Comparison of ENCODE assay signal across 8 cellular contexts in genomic region chr1:40691538-40692428, GRCh38. TPM values are rescaled to one million over a fixed set of nuclear protein-coding genes. Genes with fewer than 3 reads are reported as not detected.
DNase-seq lines count a peak whose midpoint lies in the region; ATAC-seq and TF ChIP-seq lines count a peak whose summit lies in the region.

Gene NFYC (plus strand): TSS chr1:40691704. CDS start chr1:40738844, 47,140 bp downstream.

- H3K36me3 ChIP-seq in kidney epithelial cell (ENCODE audit: control insufficient read depth, insufficient read depth, low read length), result no peaks in the 10 kb centered on the region

- H3K9me3 Mint-ChIP-seq in chondrocyte (ENCODE audit: low read depth), result no peaks in the 10 kb centered on the region

- H3K4me1 Mint-ChIP-seq in chondrocyte (ENCODE audit: low read depth), result peaks cover 39% of the 10 kb centered on the region

- peak; percentile 97 for DNase-seq in AG20443 (ENCODE audit: low spot score)
- DNase-seq in NCI-H510A treated with DMSO at 0.1 percent for 48 hours (lab: John Stamatoyannopoulos, UW), result peak; percentile 99
- peak; percentile 92 for DNase-seq in activated CD4-positive, alpha-beta T cell treated with anti-CD3 and anti-CD28 coated beads for 24 hours (ENCODE audit: low read depth in 2 of 2)
- peak; percentile 98 for DNase-seq in chondrocyte (ENCODE audit: low spot score)
- peak; percentile 91 for DNase-seq in kidney epithelial cell (ENCODE audit: low read depth)
- peak; percentile 95 to 97 for DNase-seq in stimulated activated CD4-positive, alpha-beta T cell treated with anti-CD3 and anti-CD28 coated beads, Interleukin-15, amount 100 ng/mL, for 48 hours (ENCODE audit: low read depth in 2 of 2)

- TF ChIP-seq POLR2A in GM19099 (IDR thresholded peaks at IDR 0.05; ENCODE audit: extremely low read depth, insufficient read length, low read depth), result peak; percentile 92

- peak within 1 kb of the TSS; percentile 96 for H3K4me3 Mint-ChIP-seq in chondrocyte (ENCODE audit: unreplicated experiment)

- no peak for TF ChIP-seq CTCF in chondrocyte (IDR thresholded peaks at IDR 0.05)
- no peak for TF ChIP-seq CTCF in kidney epithelial cell (IDR thresholded peaks at IDR 0.05; ENCODE audit: insufficient read depth, low read length, poor library complexity, severe bottlenecking)

- H3K36me3 Mint-ChIP-seq in chondrocyte (ENCODE audit: low read depth), result peaks cover 5% of the 10 kb centered on the region

- peak within 1 kb of the TSS; percentile 95 for H3K27ac Mint-ChIP-seq in chondrocyte (ENCODE audit: unreplicated experiment)

- H3K4me3 ChIP-seq in kidney epithelial cell (ENCODE audit: low read depth, low read length), result peak within 1 kb of the TSS; percentile 93

- no peaks in the 10 kb centered on the region for H3K27me3 Mint-ChIP-seq in chondrocyte (ENCODE audit: low read depth)

- no peaks in the 10 kb centered on the region for H3K27me3 ChIP-seq in kidney epithelial cell (ENCODE audit: control insufficient read depth, insufficient read depth, low read length)

- ATAC-seq in HG03432 (IDR thresholded peaks at IDR 0.05; ENCODE audit: unreplicated experiment), result peak; percentile 84

RNA-seq across cellular contexts. Expression of gene NFYC, which starts in this region (rescaled TPM):
- total RNA-seq in chondrocyte (34.2 to 49.2 TPM (median 35.8 TPM) in 3 replicates), kidney epithelial cell (44.0 and 44.4 TPM in 2 replicates)

Comparison
In these comparisons a context has a peak if more than half of its experiments do, and no peak if none do; other contexts are left out.
1. Peak in every context shown above with its lines: DNase-seq, ATAC-seq and H3K4me3 ChIP-seq.